16 cellular contexts compared by ENCODE assay signal in genomic region chr11:1892558-1892957, GRCh38. TPM values are rescaled to one million over a fixed set of nuclear protein-coding genes. Genes with fewer than 3 reads are reported as not detected.
"Had no signal": no experiment of that assay in that cellular context is flagged by ENCODE, and none has a peak within 500 bp of the region (broad histone marks: within the 10 kb centered on the region; RNA-seq: fewer than 3 reads in every experiment).

No MANE protein-coding gene starts in this region.

- H3K9me3 Mint-ChIP-seq: activated T-cell treated with anti-CD3 and anti-CD28 coated beads, Interleukin-2, amount 50 U/mL, for 24 hours had no signal

- ATAC-seq: activated CD4-positive, alpha-beta T cell treated with anti-CD3 and anti-CD28 coated beads for 36 hours; naive thymus-derived CD8-positive, alpha-beta T cell; sciatic nerve; SK-N-SH treated with all-trans-retinoic acid at 6 μM for 48 hours had no signal

- H3K27ac Mint-ChIP-seq: activated CD4-positive, alpha-beta T cell treated with anti-CD3 and anti-CD28 coated beads for 36 hours; activated T-cell treated with anti-CD3 and anti-CD28 coated beads, Interleukin-2, amount 50 U/mL, for 24 hours had no signal

- DNase-seq: activated CD4-positive, alpha-beta T cell treated with anti-CD3 and anti-CD28 coated beads for 36 hours; activated effector memory CD4-positive, alpha-beta T cell treated with anti-CD3 and anti-CD28 coated beads, Interleukin-2, amount 50 U/mL, for 16 hours; activated T-cell treated with anti-CD3 and anti-CD28 coated beads, Interleukin-2, amount 50 U/mL, for 24 hours; dorsolateral prefrontal cortex; left cardiac atrium; naive thymus-derived CD8-positive, alpha-beta T cell; occipital lobe; tibial artery; uterus had no signal

- H3K4me3 Mint-ChIP-seq: activated CD4-positive, alpha-beta T cell treated with anti-CD3 and anti-CD28 coated beads for 36 hours; activated T-cell treated with anti-CD3 and anti-CD28 coated beads, Interleukin-2, amount 50 U/mL, for 24 hours had no signal

- H3K9me3 ChIP-seq: ascending aorta, tibial artery, uterus had no signal

- H3K27me3 ChIP-seq: ascending aorta, uterus had no signal

- H3K4me3 ChIP-seq: ascending aorta, dorsolateral prefrontal cortex, lung, tibial artery, uterus had no signal

- H3K4me1 ChIP-seq: ascending aorta, uterus had no signal

- H3K36me3 ChIP-seq: uterus had no signal

- H3K27me3 Mint-ChIP-seq: activated T-cell treated with anti-CD3 and anti-CD28 coated beads, Interleukin-2, amount 50 U/mL, for 24 hours had no signal

- H3K27ac ChIP-seq: ascending aorta, dorsolateral prefrontal cortex, tibial artery, uterus, VCaP had no signal

RNA-seq across cellular contexts. Expression of gene PRR33, which starts 0.9 kb away (rescaled TPM):
- total RNA-seq: ascending aorta; bronchial epithelial cell; dorsolateral prefrontal cortex; lung; naive thymus-derived CD8-positive, alpha-beta T cell; occipital lobe; pulmonary artery endothelial cell; sciatic nerve; uterus had no signal

RNA-seq across cellular contexts. Expression of gene TNNT3, which starts 26.9 kb away (rescaled TPM):
- total RNA-seq: bronchial epithelial cell, pulmonary artery endothelial cell had no signal

RNA-seq across cellular contexts. Expression of gene LSP1, which starts 39.7 kb away (rescaled TPM):
- total RNA-seq: pulmonary artery endothelial cell had no signal

RNA-seq across cellular contexts. Expression of gene TNNI2, which starts 53.8 kb away (rescaled TPM):
- total RNA-seq: activated CD4-positive, alpha-beta T cell treated with anti-CD3 and anti-CD28 coated beads for 36 hours; ascending aorta; naive thymus-derived CD8-positive, alpha-beta T cell; pulmonary artery endothelial cell; sciatic nerve had no signal
- polyA plus RNA-seq: naive thymus-derived CD8-positive, alpha-beta T cell had no signal
